Comparison of ENCODE assay signal across 12 cellular contexts in genomic region chr17:65797101-65797500, GRCh38.
"Had no signal": no experiment of that assay in that cellular context is flagged by ENCODE, and none has a peak within 500 bp of the region (broad histone marks: within the 10 kb centered on the region; RNA-seq: fewer than 3 reads in every experiment).

No MANE protein-coding gene starts in this region.

- H3K4me1 ChIP-seq: SJCRH30 had no signal

- H3K4me3 ChIP-seq: MG63, SJCRH30 had no signal

- H3K27ac ChIP-seq: SJCRH30 had no signal

- DNase-seq: MG63, NCI-H1092, NCI-H1436, NCI-H187, NCI-H2029, NCI-H2081 treated with DMSO at 0.1 percent for 48 hours, NCI-H2171, NCI-H226, NCI-H510A, NCI-H774, SHP77 had no signal

- H3K36me3 ChIP-seq: MG63, SJCRH30 had no signal

- H3K27me3 ChIP-seq: MG63, SJCRH30 had no signal
